ENCODE assay signal across 11 cellular contexts in genomic region chr5:1227669-1228068, GRCh38. TPM values are rescaled to one million over a fixed set of nuclear protein-coding genes. Genes with fewer than 3 reads are reported as not detected.
DNase-seq lines count a peak whose midpoint lies in the region; ATAC-seq, FAIRE-seq and TF ChIP-seq lines count a peak whose summit lies in the region.
"Had no signal": no experiment of that assay in that cellular context is flagged by ENCODE, and none has a peak within 500 bp of the region (broad histone marks: within the 10 kb centered on the region; RNA-seq: fewer than 3 reads in every experiment).

No MANE protein-coding gene starts in this region.

- H3K36me3 ChIP-seq in SJCRH30 (no peaks in the 10 kb centered on the region), psoas muscle (ENCODE audit: insufficient read depth in 1 of 2, low read depth in 1 of 2) (no peaks in the 10 kb centered on the region)

- peak overlapping the region; percentile 2; the same call in 1 of the 2 replicates for H3K4me3 ChIP-seq in SJCRH30
- H3K4me3 ChIP-seq in psoas muscle: no peak overlapping the region

- H3K4me1 ChIP-seq in SJCRH30: peaks cover 12% of the 10 kb centered on the region
- no peaks in the 10 kb centered on the region for H3K4me1 ChIP-seq in psoas muscle

- H3K27me3 ChIP-seq in SJCRH30: no peaks in the 10 kb centered on the region
- H3K27me3 ChIP-seq in psoas muscle (ENCODE audit: insufficient read depth in 3 of 3, low read length in 2 of 3): peaks cover 0 to 15% (median 7%) of the 10 kb centered on the region in 3 donors

- no peak for TF ChIP-seq CTCF in psoas muscle (IDR thresholded peaks at IDR 0.05)

- no peaks in the 10 kb centered on the region for H3K9me3 ChIP-seq in SJCRH30 (replicated peaks)
- H3K9me3 ChIP-seq in psoas muscle: no peaks in the 10 kb centered on the region

- no peak for FAIRE-seq in H54 (lab: Jason Lieb, UNC)
- FAIRE-seq: colon, kidney had no signal

- 6 to 7% (median 6%) methylated on average over 14 of the region's 14 CpGs for WGBS in psoas muscle, 3 donors

- intact Hi-C loops in psoas muscle (cut with DNase I): no loop called here

- ATAC-seq in psoas muscle (peak; percentile 51 to 92 (median 88)), HG02763 (IDR thresholded peaks at IDR 0.05; ENCODE audit: unreplicated experiment) (no peak), GM18873 (IDR thresholded peaks at IDR 0.05; ENCODE audit: low FRiP score, unreplicated experiment) (no peak)

- peak; percentile 82 for DNase-seq in H54 (ENCODE audit: insufficient read length, low spot score)
- peak; percentile 88 for DNase-seq in NCI-H1092 treated with DMSO at 0.1 percent for 48 hours (lab: John Stamatoyannopoulos, UW)
- peak; percentile 81 to 86 for DNase-seq in SJCRH30
- peak in 1 of 2 donors; percentile 67 for DNase-seq in psoas muscle
- no peak for DNase-seq in NCI-H1930 (lab: John Stamatoyannopoulos, UW)
- DNase-seq: kidney had no signal

- H3K27ac ChIP-seq in SJCRH30 (0 out of 2 replicates have a peak overlapping the region, but pooled peaks have one; percentile 16), psoas muscle (no peak overlapping the region)

- TF ChIP-seq POLR2A in H54 (IDR thresholded peaks at IDR 0.05; ENCODE audit: low read depth, low read length): no peak

RNA-seq across cellular contexts. Expression of gene SLC6A18, which starts 2.5 kb away (rescaled TPM):
- total RNA-seq in SJCRH30 (2014; rRNA removed; shearing (Covaris generic)): not detected in 2 replicates
- total RNA-seq in psoas muscle: not detected
- polyA plus RNA-seq in psoas muscle: not detected
- total RNA-seq: kidney; T-helper 1 cell treated with Interleukin-12 subunit alpha and Interleukin-12 subunit beta and Interleukin-4 antibody, amounts not matched to agents 30 ng/mL and 1 ng/mL, for 36 hours had no signal
- polyA plus RNA-seq: IgD-negative memory B cell had no signal

RNA-seq across cellular contexts. Expression of gene SLC6A19, which starts 26.3 kb away (rescaled TPM):
- total RNA-seq in SJCRH30 (2014; rRNA removed; shearing (Covaris generic)): not detected in 2 replicates
- not detected for total RNA-seq in psoas muscle
- polyA plus RNA-seq in psoas muscle: under 1 TPM in 2 of 3 donors, not detected in 1; 0.03 to 0.08 TPM
- total RNA-seq: T-helper 1 cell treated with Interleukin-12 subunit alpha and Interleukin-12 subunit beta and Interleukin-4 antibody, amounts not matched to agents 30 ng/mL and 1 ng/mL, for 36 hours had no signal
- polyA plus RNA-seq: IgD-negative memory B cell had no signal

Comparison
In these comparisons a context has a peak if more than half of its experiments do, and no peak if none do; other contexts are left out.
1. DNase-seq: peak in H54 (single experiment), NCI-H1092 treated with DMSO at 0.1 percent for 48 hours (single experiment) and SJCRH30 (2 of 2); none in NCI-H1930 (0 of 2).
2. ATAC-seq: peak in psoas muscle (4 of 4); none in HG02763 (single experiment) and GM18873 (single experiment).